In genomic region chr7:46871516-46871915, GRCh38 we compare ENCODE assay signal across 24 cellular contexts.
DNase-seq lines count a peak whose midpoint lies in the region; ATAC-seq, FAIRE-seq and TF ChIP-seq lines count a peak whose summit lies in the region.
"Had no signal": no experiment of that assay in that cellular context is flagged by ENCODE, and none has a peak within 500 bp of the region (broad histone marks: within the 10 kb centered on the region; RNA-seq: fewer than 3 reads in every experiment).

No MANE protein-coding gene starts in this region.

- no peak overlapping the region for H2BK5ac ChIP-seq in trophoblast cell (ENCODE audit: low read depth, low read length, poor library complexity)

- no peak overlapping the region for H3K4me3 ChIP-seq in AG10803 (ENCODE audit: low read length)
- H3K4me3 ChIP-seq in astrocyte (ENCODE audit: insufficient read depth, low read depth, low read length) = no peak overlapping the region
- H3K4me3 ChIP-seq in trophoblast cell (ENCODE audit: low read depth, low read length) = no peak overlapping the region
- H3K4me3 ChIP-seq in dorsolateral prefrontal cortex = no peak overlapping the region
- H3K4me3 ChIP-seq: BLaER1 treated with 17β-estradiol and CSF1 and Interleukin-3, amounts not matched to agents 10 nM and 100 nM had no signal

- H2AK5ac ChIP-seq in trophoblast cell (ENCODE audit: low read length) = no peak overlapping the region

- intact Hi-C loops in dorsolateral prefrontal cortex (cut with DNase I) = no loop called here

- H3K4me3 Mint-ChIP-seq in astrocyte (ENCODE audit: unreplicated experiment) = no peak overlapping the region
- H3K4me3 Mint-ChIP-seq in activated CD4-positive, alpha-beta T cell treated with anti-CD3 and anti-CD28 coated beads, Interleukin-2, amount 10 ng/mL, durations not matched to agents 7 days and 5 days = no peak overlapping the region
- H3K4me3 Mint-ChIP-seq: CD8-positive, alpha-beta T cell; HFFc6 had no signal

- H4K91ac ChIP-seq in trophoblast cell (ENCODE audit: low read depth, low read length) = no peak overlapping the region

- no peak overlapping the region for H3K27ac Mint-ChIP-seq in astrocyte (ENCODE audit: unreplicated experiment)
- no peak overlapping the region for H3K27ac Mint-ChIP-seq in activated CD4-positive, alpha-beta T cell treated with anti-CD3 and anti-CD28 coated beads, Interleukin-2, amount 10 ng/mL, durations not matched to agents 7 days and 5 days
- H3K27ac Mint-ChIP-seq: CD8-positive, alpha-beta T cell; HFFc6 had no signal

- no peak overlapping the region for H2BK120ac ChIP-seq in trophoblast cell (ENCODE audit: insufficient read depth, low read length, poor library complexity)

- H3K79me2 ChIP-seq in astrocyte (ENCODE audit: insufficient read depth, low read length) (no peaks in the 10 kb centered on the region), trophoblast cell (ENCODE audit: control insufficient read depth, insufficient read depth, low read length, poor library complexity) (no peaks in the 10 kb centered on the region)

- POLR2A ChIA-PET in activated CD4-positive, alpha-beta T cell treated with anti-CD3 and anti-CD28 coated beads, Interleukin-2, amount 10 ng/mL, durations not matched to agents 7 days and 5 days (lab: Charles Lee) = no interaction called here

- H3K4me1 ChIP-seq in astrocyte (ENCODE audit: insufficient read depth, low read length) (no peaks in the 10 kb centered on the region), trophoblast cell (ENCODE audit: control insufficient read depth in 1 of 2, insufficient read depth in 2 of 2, low read length in 2 of 2) (peaks cover 0 to 3% of the 10 kb centered on the region in 2 experiments)
- H3K4me1 ChIP-seq: BLaER1 treated with 17β-estradiol and CSF1 and Interleukin-3, amounts not matched to agents 10 nM and 100 nM had no signal

- H3K27ac ChIP-seq in astrocyte (ENCODE audit: low read depth, low read length) = no peak overlapping the region
- no peak overlapping the region for H3K27ac ChIP-seq in trophoblast cell (ENCODE audit: low read depth, low read length)
- H3K27ac ChIP-seq in dorsolateral prefrontal cortex = no peak overlapping the region
- H3K27ac ChIP-seq: BLaER1 treated with 17β-estradiol and CSF1 and Interleukin-3, amounts not matched to agents 10 nM and 100 nM; KMS-11; RWPE1 had no signal

- H3K14ac ChIP-seq in trophoblast cell (ENCODE audit: low read length) = no peak overlapping the region

- CTCF ChIA-PET in activated CD4-positive, alpha-beta T cell treated with anti-CD3 and anti-CD28 coated beads, Interleukin-2, amount 10 ng/mL, durations not matched to agents 7 days and 5 days (lab: Charles Lee) = no interaction called here

- no CpG with 5 or more reads among the region's 4 CpGs for WGBS in trophoblast cell (ENCODE audit: extremely low coverage, insufficient coverage, insufficient read length)

- no peak overlapping the region for H3K4me2 ChIP-seq in astrocyte (ENCODE audit: low read length)
- no peak overlapping the region for H3K4me2 ChIP-seq in trophoblast cell (ENCODE audit: low read length)
- H3K4me2 ChIP-seq: BLaER1 treated with 17β-estradiol and CSF1 and Interleukin-3, amounts not matched to agents 10 nM and 100 nM; KMS-11 had no signal

- no peaks in the 10 kb centered on the region for H3K36me3 ChIP-seq in astrocyte (ENCODE audit: insufficient read depth, low read length)
- H3K36me3 ChIP-seq in trophoblast cell (ENCODE audit: control insufficient read depth in 1 of 2, insufficient read depth in 2 of 2, low read length in 2 of 2) = no peaks in the 10 kb centered on the region
- H3K36me3 ChIP-seq: BLaER1 treated with 17β-estradiol and CSF1 and Interleukin-3, amounts not matched to agents 10 nM and 100 nM had no signal

- H3K27me3 Mint-ChIP-seq in astrocyte (ENCODE audit: low read depth, unreplicated experiment) = no peaks in the 10 kb centered on the region
- H3K27me3 Mint-ChIP-seq in activated CD4-positive, alpha-beta T cell treated with anti-CD3 and anti-CD28 coated beads, Interleukin-2, amount 10 ng/mL, durations not matched to agents 7 days and 5 days = no peaks in the 10 kb centered on the region

- H3K9ac ChIP-seq in astrocyte (ENCODE audit: low read length) (no peak overlapping the region), trophoblast cell (ENCODE audit: low read length) (no peak overlapping the region)
- H3K9ac ChIP-seq: BLaER1 treated with 17β-estradiol and CSF1 and Interleukin-3, amounts not matched to agents 10 nM and 100 nM; KMS-11 had no signal

- H3K4ac ChIP-seq in trophoblast cell (ENCODE audit: low read depth, low read length) = no peak overlapping the region

- no peaks in the 10 kb centered on the region for H3K79me1 ChIP-seq in trophoblast cell (ENCODE audit: low read length)

- peak; percentile 18 for DNase-seq in AG10803 (ENCODE audit: low read depth)
- peak; percentile 43 for DNase-seq in LHCN-M2 (ENCODE audit: low read depth)
- DNase-seq in astrocyte (ENCODE audit: low read depth) = no peak
- DNase-seq in trophoblast cell = peak; percentile 63 to 72
- DNase-seq in NCI-H2171 (lab: John Stamatoyannopoulos, UW) = no peak
- no peak for DNase-seq in dorsolateral prefrontal cortex
- DNase-seq in activated CD4-positive, alpha-beta T cell treated with anti-CD3 and anti-CD28 coated beads, Interleukin-2, amount 10 ng/mL, durations not matched to agents 7 days and 5 days = no peak
- DNase-seq: CD8-positive, alpha-beta T cell; H7; HFFc6; NCI-H1092; NCI-H146; NCI-H2029 treated with DMSO at 0.1 percent for 48 hours; NCI-H2171 treated with DMSO at 0.1 percent for 48 hours; NCI-H446; NCI-H526 treated with DMSO at 0.1 percent for 48 hours; NK-92 treated with Interleukin-12 subunit alpha and Interleukin-12 subunit beta, amount 100 ng/mL, for 24 hours; PC-3; SIG-M5 had no signal

- peak overlapping the region; percentile 51 for H3K18ac ChIP-seq in trophoblast cell (ENCODE audit: low read length)

- no peaks in the 10 kb centered on the region for H4K20me1 ChIP-seq in astrocyte (ENCODE audit: insufficient read depth, low read length)
- H4K20me1 ChIP-seq: BLaER1 treated with 17β-estradiol and CSF1 and Interleukin-3, amounts not matched to agents 10 nM and 100 nM had no signal

- peak; percentile 29 for FAIRE-seq in astrocyte (lab: Jason Lieb, UNC)
- FAIRE-seq: D721Med had no signal

- H4K12ac ChIP-seq in trophoblast cell (ENCODE audit: low read depth, low read length) = no peak overlapping the region

- no peak overlapping the region for H4K8ac ChIP-seq in trophoblast cell (ENCODE audit: low read depth, low read length)

- H3K9me3 ChIP-seq in astrocyte (ENCODE audit: insufficient read depth, low read depth, low read length) = no peaks in the 10 kb centered on the region
- no peaks in the 10 kb centered on the region for H3K9me3 ChIP-seq in trophoblast cell (ENCODE audit: insufficient read depth, low read depth, low read length)
- H3K9me3 ChIP-seq: BLaER1 treated with 17β-estradiol and CSF1 and Interleukin-3, amounts not matched to agents 10 nM and 100 nM had no signal

- H2BK12ac ChIP-seq in trophoblast cell (ENCODE audit: low read length) = no peak overlapping the region

- peaks cover 5% of the 10 kb centered on the region for H3K4me1 Mint-ChIP-seq in astrocyte (ENCODE audit: low read depth, unreplicated experiment)
- H3K4me1 Mint-ChIP-seq in activated CD4-positive, alpha-beta T cell treated with anti-CD3 and anti-CD28 coated beads, Interleukin-2, amount 10 ng/mL, durations not matched to agents 7 days and 5 days = no peaks in the 10 kb centered on the region

- no peak overlapping the region for H3K23ac ChIP-seq in trophoblast cell (ENCODE audit: low read length)

- H3K27me3 ChIP-seq in astrocyte (ENCODE audit: insufficient read depth, low read length) = no peaks in the 10 kb centered on the region
- H3K27me3 ChIP-seq in trophoblast cell (ENCODE audit: insufficient read depth, low read length) = no peaks in the 10 kb centered on the region
- H3K27me3 ChIP-seq in dorsolateral prefrontal cortex = no peaks in the 10 kb centered on the region
- H3K27me3 ChIP-seq: BLaER1 treated with 17β-estradiol and CSF1 and Interleukin-3, amounts not matched to agents 10 nM and 100 nM had no signal

- no peak for ATAC-seq in HG02571 (IDR thresholded peaks at IDR 0.05; ENCODE audit: unreplicated experiment)
- ATAC-seq: CD8-positive, alpha-beta T cell; PC-3 had no signal

- TF ChIP-seq CTCF in AG10803 (conservative IDR thresholded peaks at IDR 0.05; ENCODE audit: low read length) (no peak), astrocyte (IDR thresholded peaks at IDR 0.05; ENCODE audit: insufficient read depth, low read depth, low read length) (no peak), dorsolateral prefrontal cortex (IDR thresholded peaks at IDR 0.05 in 54 of 56, conservative IDR thresholded peaks at IDR 0.05 in 2 of 56; ENCODE audit: low read depth in 1 of 56, partially characterized antibody in 56 of 56) (no peak)

- H3K9me3 Mint-ChIP-seq in astrocyte (ENCODE audit: unreplicated experiment) = no peaks in the 10 kb centered on the region
- H3K9me3 Mint-ChIP-seq in activated CD4-positive, alpha-beta T cell treated with anti-CD3 and anti-CD28 coated beads, Interleukin-2, amount 10 ng/mL, durations not matched to agents 7 days and 5 days = no peaks in the 10 kb centered on the region
- H3K9me3 Mint-ChIP-seq: HFFc6 had no signal

- no peaks in the 10 kb centered on the region for H3K36me3 Mint-ChIP-seq in astrocyte (ENCODE audit: low read depth, unreplicated experiment)
- H3K36me3 Mint-ChIP-seq in activated CD4-positive, alpha-beta T cell treated with anti-CD3 and anti-CD28 coated beads, Interleukin-2, amount 10 ng/mL, durations not matched to agents 7 days and 5 days (ENCODE audit: low read depth) = no peaks in the 10 kb centered on the region
- H3K36me3 Mint-ChIP-seq: CD8-positive, alpha-beta T cell had no signal

- H2AFZ ChIP-seq in astrocyte (ENCODE audit: low read depth, low read length) (peak overlapping the region; percentile 27), trophoblast cell (ENCODE audit: insufficient read depth, low read length, poor library complexity) (no peak overlapping the region)

Comparison
In these comparisons a context has a peak if more than half of its experiments do, and no peak if none do; other contexts are left out.
1. DNase-seq: peak in AG10803 (single experiment), LHCN-M2 (single experiment) and trophoblast cell (2 of 2); none in astrocyte (single experiment), NCI-H2171 (single experiment), dorsolateral prefrontal cortex (0 of 10) and activated CD4-positive, alpha-beta T cell treated with anti-CD3 and anti-CD28 coated beads, Interleukin-2, amount 10 ng/mL, durations not matched to agents 7 days and 5 days (single experiment).